In the genomic region with DNA sequence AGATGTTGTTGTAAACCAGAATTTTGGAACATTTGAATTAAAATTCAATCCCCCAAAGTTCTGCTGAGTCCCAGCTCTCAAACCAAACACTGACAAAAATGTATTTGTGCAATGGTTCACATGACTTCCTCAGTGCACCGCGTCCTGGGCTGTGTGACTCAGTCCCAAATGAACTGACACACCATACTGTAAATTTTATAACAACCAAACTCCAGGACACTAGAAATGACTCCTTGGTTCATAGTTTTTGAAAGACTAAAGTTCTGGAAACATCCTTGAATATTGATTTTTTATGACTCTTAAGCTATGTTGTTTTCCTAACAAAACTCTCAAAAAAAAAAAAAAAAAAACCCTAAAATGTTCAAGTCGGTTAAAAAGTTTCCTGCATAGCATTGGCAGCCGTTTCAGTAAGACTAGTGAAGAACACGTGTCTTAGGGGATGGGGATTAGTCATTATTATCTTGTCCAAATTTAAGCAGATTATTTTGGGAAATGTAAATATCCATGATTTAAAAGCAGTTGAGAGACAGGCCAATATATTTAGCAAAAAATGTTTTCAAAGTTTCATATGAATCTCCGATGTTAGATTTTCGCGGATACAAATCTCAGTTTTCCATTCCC, we compare ENCODE assay signal across 18 cellular contexts.
DNase-seq lines count a peak whose midpoint lies in the region; ATAC-seq and TF ChIP-seq lines count a peak whose summit lies in the region.
"Had no signal": no experiment of that assay in that cellular context is flagged by ENCODE, and none has a peak within 500 bp of the region (broad histone marks: within the 10 kb centered on the region; RNA-seq: fewer than 3 reads in every experiment).

No MANE protein-coding gene starts in this region.

- no peak for TF ChIP-seq RAD21 in IMR-90 (IDR thresholded peaks at IDR 0.05; ENCODE audit: low read length)

- no peak for TF ChIP-seq CTCF in IMR-90 (conservative IDR thresholded peaks at IDR 0.05; ENCODE audit: low read depth, low read length)
- no peak for TF ChIP-seq CTCF in lower leg skin (IDR thresholded peaks at IDR 0.05)
- TF ChIP-seq CTCF in lower lobe of right lung (IDR thresholded peaks at IDR 0.05) = no peak

- no peaks in the 10 kb centered on the region for H4K20me1 ChIP-seq in IMR-90 (ENCODE audit: insufficient read depth, low read length)

- H4K5ac ChIP-seq in IMR-90 (ENCODE audit: low read depth, low read length) = no peak overlapping the region

- no peak overlapping the region for H3K23ac ChIP-seq in IMR-90 (ENCODE audit: low read depth, low read length)

- WGBS in IMR-90 (ENCODE audit: extremely low coverage in 2 of 2, insufficient read length in 1 of 2), 2 experiments = no CpG with 5 or more reads among the region's 8 CpGs
- 52 to 61% methylated on average over 8 of the region's 8 CpGs for WGBS in lower leg skin, 2 donors

- H3K9me3 ChIP-seq in IMR-90 (ENCODE audit: control insufficient read depth, insufficient read depth, low read length) (no peaks in the 10 kb centered on the region), lower lobe of right lung (no peaks in the 10 kb centered on the region)
- H3K9me3 ChIP-seq: A549, breast epithelium, thoracic aorta had no signal

- BruUV-seq in IMR-90 (replicated peaks; lab: Mats Ljungman, UMichigan) = no TSS peak

- H3K79me1 ChIP-seq in IMR-90 (ENCODE audit: low read depth in 1 of 2, low read length in 2 of 2) = no peaks in the 10 kb centered on the region

- peak overlapping the region; percentile 36; the same call in 1 of the 2 replicates for H3K4me2 ChIP-seq in IMR-90 (ENCODE audit: low read depth, low read length)
- H3K4me2 ChIP-seq: A549 had no signal

- H2AK5ac ChIP-seq in IMR-90 (ENCODE audit: low read depth, low read length) = no peak overlapping the region

- intact Hi-C loops in IMR-90 (cut with micrococcal nuclease) (loop anchor here (5.0 to 10.0 kb wide), 3 partner anchors 75 to 707 kb away; no protein-coding TSS in a partner anchor), lower leg skin (cut with DNase I; ENCODE audit: low total_unique reads) (loop anchor here (5.0 kb wide), 1 partner anchor 1412 kb away; no protein-coding TSS in a partner anchor), lower lobe of right lung (cut with DNase I) (no loop called here)

- TF ChIP-seq POLR2A in IMR-90 (IDR thresholded peaks at IDR 0.05; ENCODE audit: low read depth, low read length) = no peak
- TF ChIP-seq POLR2A in lower leg skin (IDR thresholded peaks at IDR 0.05) = no peak

- POLR2A ChIA-PET in IMR-90 (lab: Charles Lee; ENCODE audit: unreplicated experiment) = no interaction called here

- H3K4me1 ChIP-seq in ACC112 (ENCODE audit: control insufficient read depth, insufficient read depth, low read length, unreplicated experiment) = peaks cover 27% of the 10 kb centered on the region
- peaks cover 9% of the 10 kb centered on the region; the same call in 1 of the 2 replicates for H3K4me1 ChIP-seq in IMR-90 (ENCODE audit: control insufficient read depth, insufficient read depth, low read length)
- no peaks in the 10 kb centered on the region for H3K4me1 ChIP-seq in lower lobe of right lung
- H3K4me1 ChIP-seq: A549, breast epithelium had no signal

- CTCF ChIA-PET in IMR-90 (lab: Yijun Ruan, JAX) = interaction anchor here (1.1 kb wide), 2 partner anchors 15 to 17 kb away, joined by 4 read pairs; no protein-coding TSS in a partner anchor

- H3K36me3 ChIP-seq in ACC112 (ENCODE audit: insufficient read depth, low read length) (no peaks in the 10 kb centered on the region), IMR-90 (ENCODE audit: control insufficient read depth, insufficient read depth, low read length) (no peaks in the 10 kb centered on the region), lower lobe of right lung (no peaks in the 10 kb centered on the region)
- H3K36me3 ChIP-seq: breast epithelium, thoracic aorta had no signal

- 0 out of 2 replicates have a peak overlapping the region, but pooled peaks have one; percentile 0 for H3K56ac ChIP-seq in IMR-90 (ENCODE audit: extremely low read depth, insufficient read depth, low read length)

- dilution Hi-C loops in IMR-90 (cut with HindIII; ENCODE audit: low sequenced_read_pairs, unreplicated experiment) = no loop called here

- peak overlapping the region; percentile 80 for H2BK20ac ChIP-seq in IMR-90 (ENCODE audit: low read depth, low read length)

- H3K9ac ChIP-seq in IMR-90 (ENCODE audit: low read depth, low read length) = no peak overlapping the region

- H3K18ac ChIP-seq in IMR-90 (ENCODE audit: low read depth, low read length) = no peak overlapping the region; the same call in 1 of the 2 replicates

- DNase-seq in IMR-90 (peak; percentile 61), fibroblast of gingiva (ENCODE audit: low read depth) (peak; percentile 47), lower leg skin (ENCODE audit: low spot score in 2 of 2) (peak; percentile 46 to 87), lower lobe of right lung (no peak), T1000 (lab: John Stamatoyannopoulos, UW) (no peak), NCI-H128 (lab: John Stamatoyannopoulos, UW; ENCODE audit: unreplicated experiment) (no peak), SIG-M5 (lab: John Stamatoyannopoulos, UW) (no peak)
- DNase-seq: activated naive CD4-positive, alpha-beta T cell treated with Interleukin-2 at 50 U/mL for 16 hours; COR-L47; endodermal cell; GF-D8; kidney glomerular epithelial cell; NCI-H1930; NCI-H526 treated with DMSO at 0.1 percent for 48 hours had no signal

- H3K4me3 ChIP-seq in ACC112 (ENCODE audit: low read depth, low read length) = peak overlapping the region; percentile 33; the same call in 1 of the 2 replicates
- H3K4me3 ChIP-seq in IMR-90 (ENCODE audit: insufficient read depth, low read depth, low read length) = no peak overlapping the region
- H3K4me3 ChIP-seq in lower leg skin (ENCODE audit: low read depth, poor library complexity, severe bottlenecking) = no peak overlapping the region
- H3K4me3 ChIP-seq in lower lobe of right lung = no peak overlapping the region
- H3K4me3 ChIP-seq: A549, breast epithelium, thoracic aorta had no signal

- peak overlapping the region; percentile 29 for H2BK120ac ChIP-seq in IMR-90 (ENCODE audit: low read depth, low read length)

- H2AFZ ChIP-seq in ACC112 (ENCODE audit: low read length, unreplicated experiment) = peak overlapping the region; percentile 70
- H2AFZ ChIP-seq in IMR-90 (replicated peaks; ENCODE audit: low read length, poor library complexity) = no peak overlapping the region

- peak overlapping the region; percentile 88; the same call in 2 of the 3 replicates for H2BK15ac ChIP-seq in IMR-90 (ENCODE audit: low read depth, low read length)

- peak overlapping the region; percentile 20 for H2BK5ac ChIP-seq in IMR-90 (ENCODE audit: low read depth, low read length, poor library complexity, severe bottlenecking)

- H4K91ac ChIP-seq in IMR-90 (ENCODE audit: insufficient read depth, low read depth, low read length) = no peak overlapping the region

- peak overlapping the region; percentile 39 for H3K27ac ChIP-seq in ACC112 (ENCODE audit: low read depth, low read length)
- H3K27ac ChIP-seq in IMR-90 (ENCODE audit: insufficient read depth, low read length) = no peak overlapping the region
- no peak overlapping the region for H3K27ac ChIP-seq in lower lobe of right lung
- H3K27ac ChIP-seq: A549, thoracic aorta had no signal

- no peaks in the 10 kb centered on the region for H3K79me2 ChIP-seq in ACC112 (ENCODE audit: control insufficient read depth, insufficient read depth, low read length, unreplicated experiment)

- in situ Hi-C loops in IMR-90 (cut with MboI; ENCODE audit: low sequenced_read_pairs) = loop anchor here (5.0 kb wide), 1 partner anchor 52 kb away; no protein-coding TSS in a partner anchor

- no peak overlapping the region for H3K14ac ChIP-seq in IMR-90 (replicated peaks; ENCODE audit: low read depth, low read length)

- H2AK9ac ChIP-seq in IMR-90 (replicated peaks; ENCODE audit: low read depth, low read length, poor library complexity) = no peak overlapping the region

- H3K4ac ChIP-seq in IMR-90 (ENCODE audit: low read depth, low read length) = peak overlapping the region; percentile 24; the same call in 1 of the 2 replicates

- H3K9me1 ChIP-seq in IMR-90 (ENCODE audit: insufficient read depth, low read length) = 0 out of 2 replicates have a peak, but pooled peaks cover 2% of the 10 kb centered on the region

- peak; percentile 73 for ATAC-seq in IMR-90 (ENCODE audit: low read depth)
- no peak for ATAC-seq in lower lobe of right lung
- ATAC-seq: A549 had no signal

- H3K27me3 ChIP-seq in ACC112 (ENCODE audit: insufficient read depth, low read length) (no peaks in the 10 kb centered on the region), IMR-90 (ENCODE audit: control insufficient read depth, insufficient read depth, low read length) (no peaks in the 10 kb centered on the region), lower lobe of right lung (ENCODE audit: low read depth) (no peaks in the 10 kb centered on the region)
- H3K27me3 ChIP-seq: breast epithelium had no signal

- peak overlapping the region in 1 of 2 experiments; percentile 20; a peak in 1 of 4 replicates for H4K8ac ChIP-seq in IMR-90 (ENCODE audit: low read depth in 2 of 2, low read length in 2 of 2)

TF ChIP-seq in IMR-90, 13 proteins besides CTCF, POLR2A, EP300 and RAD21 (continues in another document):
- TF ChIP-seq CEBPB (IDR thresholded peaks at IDR 0.05; ENCODE audit: low read depth, low read length) (peak; percentile 69; the same call in 1 of the 2 replicates), FOS (IDR thresholded peaks at IDR 0.05; ENCODE audit: low read depth, low read length) (no peak), BHLHE40 (IDR thresholded peaks at IDR 0.05; ENCODE audit: low read depth, low read length) (0 out of 2 replicates have a peak, but pooled peaks have one; percentile 8), MAFK (IDR thresholded peaks at IDR 0.05; ENCODE audit: low read depth, low read length) (no peak), RCOR1 (IDR thresholded peaks at IDR 0.05; ENCODE audit: insufficient replicate concordance, low read length) (no peak)
- TF ChIP-seq, protein P1, sequence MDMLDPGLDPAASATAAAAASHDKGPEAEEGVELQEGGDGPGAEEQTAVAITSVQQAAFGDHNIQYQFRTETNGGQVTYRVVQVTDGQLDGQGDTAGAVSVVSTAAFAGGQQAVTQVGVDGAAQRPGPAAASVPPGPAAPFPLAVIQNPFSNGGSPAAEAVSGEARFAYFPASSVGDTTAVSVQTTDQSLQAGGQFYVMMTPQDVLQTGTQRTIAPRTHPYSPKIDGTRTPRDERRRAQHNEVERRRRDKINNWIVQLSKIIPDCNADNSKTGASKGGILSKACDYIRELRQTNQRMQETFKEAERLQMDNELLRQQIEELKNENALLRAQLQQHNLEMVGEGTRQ (IDR thresholded peaks at IDR 0.05; ENCODE audit: low read depth, low read length) = peak; percentile 36; the same call in 1 of the 2 replicates

Comparison
In these comparisons a context has a peak if more than half of its experiments do, and no peak if none do; other contexts are left out.
1. DNase-seq: peak in IMR-90 (single experiment), fibroblast of gingiva (single experiment) and lower leg skin (2 of 2); none in lower lobe of right lung (single experiment), T1000 (single experiment), NCI-H128 (single experiment) and SIG-M5 (single experiment).